In the genomic region with DNA sequence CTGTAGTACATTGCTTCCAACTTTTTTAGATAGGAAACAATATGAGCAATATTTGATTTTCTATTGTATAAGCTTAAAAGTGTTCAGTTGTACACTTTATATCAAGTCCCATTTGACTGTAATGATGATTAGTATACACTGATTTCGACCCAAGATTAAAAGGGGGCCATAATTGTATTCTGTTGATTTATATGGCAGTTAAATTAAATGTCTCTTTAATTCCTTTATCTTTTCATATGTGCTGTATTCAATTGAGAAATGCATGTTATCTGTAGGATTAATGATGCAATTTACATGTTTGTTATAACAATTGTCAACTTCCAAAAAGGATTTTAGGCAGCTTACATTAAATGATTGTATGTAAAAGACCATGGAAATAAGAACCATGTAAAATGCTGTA, we compare ENCODE assay signal across 8 cellular contexts.
"Had no signal": no experiment of that assay in that cellular context is flagged by ENCODE, and none has a peak within 500 bp of the region (broad histone marks: within the 10 kb centered on the region; RNA-seq: fewer than 3 reads in every experiment).

No MANE protein-coding gene starts in this region.

- H3K4me2 ChIP-seq: GM23338 had no signal

- H3K9me3 Mint-ChIP-seq: GM23338, H9 had no signal

- ATAC-seq: GM23338 had no signal

- H3K4me3 Mint-ChIP-seq: GM23338, H9 had no signal

- FAIRE-seq: H1, H54, HTR-8/SVneo had no signal

- DNase-seq: H9, HCEC 1CT, IMR-90, KBM-7 had no signal

- H2AFZ ChIP-seq: GM23338 had no signal

- H3K4me3 ChIP-seq: GM23338 had no signal
